In genomic region chr16:73047221-73047535, GRCh38 we compare ENCODE assay signal across 8 cellular contexts. TPM values are rescaled to one million over a fixed set of nuclear protein-coding genes. Genes with fewer than 3 reads are reported as not detected.
DNase-seq lines count a peak whose midpoint lies in the region; ATAC-seq and TF ChIP-seq lines count a peak whose summit lies in the region.

No MANE protein-coding gene starts in this region.

- H3K9me3 Mint-ChIP-seq in CD14-positive monocyte, result peaks cover 0 to 2% (median 0%) of the 10 kb centered on the region in 7 donors

- peak overlapping the region; percentile 65 to 91 (median 80) for H3K27ac Mint-ChIP-seq in CD14-positive monocyte

- peak overlapping the region; percentile 82 to 89 for H3K4me3 Mint-ChIP-seq in CD14-positive monocyte

- TF ChIP-seq CTCF in CD14-positive monocyte (IDR thresholded peaks at IDR 0.05), result no peak

- intact Hi-C loops in CD14-positive monocyte (cut with micrococcal nuclease), result loop anchor here (5.0 to 10.0 kb wide), 3 partner anchors 70 to 212 kb away; no protein-coding TSS in a partner anchor

- H3K36me3 Mint-ChIP-seq in CD14-positive monocyte, result peaks cover 3 to 11% of the 10 kb centered on the region in 2 donors

- peaks cover 5 to 11% (median 9%) of the 10 kb centered on the region in 3 donors for H3K27me3 Mint-ChIP-seq in CD14-positive monocyte (ENCODE audit: low read depth in 3 of 3)

- H3K27me3 ChIP-seq in NT2/D1 (ENCODE audit: insufficient read depth, insufficient read length) (peaks cover 96% of the 10 kb centered on the region), endocrine pancreas (ENCODE audit: control insufficient read depth, insufficient read depth, low read length) (no peaks in the 10 kb centered on the region), neuron (ENCODE audit: insufficient read depth, low read length) (no peaks in the 10 kb centered on the region)

- peak overlapping the region; percentile 35 for H3K4me3 ChIP-seq in NT2/D1 (ENCODE audit: insufficient read length, low read depth)
- peak overlapping the region; percentile 39 for H3K4me3 ChIP-seq in endocrine pancreas (ENCODE audit: control insufficient read depth, insufficient read depth, low read length)
- peak overlapping the region; percentile 58 for H3K4me3 ChIP-seq in neuron (ENCODE audit: low read length)

- peaks cover 36% of the 10 kb centered on the region for H3K4me1 Mint-ChIP-seq in CD14-positive monocyte

- H3K36me3 ChIP-seq in NT2/D1 (ENCODE audit: insufficient read depth, insufficient read length, low read length) (no peaks in the 10 kb centered on the region), endocrine pancreas (ENCODE audit: control insufficient read depth, insufficient read depth, low read length) (no peaks in the 10 kb centered on the region), neuron (ENCODE audit: insufficient read depth, low read length) (no peaks in the 10 kb centered on the region)

- DNase-seq in CD14-positive monocyte (ENCODE audit: low spot score) (no peak), NT2/D1 (ENCODE audit: low read depth, low spot score) (no peak), NCI-H128 (lab: John Stamatoyannopoulos, UW; ENCODE audit: unreplicated experiment) (no peak), mesenteric fat pad (ENCODE audit: low spot score) (no peak)
- DNase-seq in activated CD4-positive, alpha-beta T cell treated with anti-CD3 and anti-CD28 coated beads for 4 hours, result no peak

- no peak for ATAC-seq in GM21529 (IDR thresholded peaks at IDR 0.05; ENCODE audit: unreplicated experiment)

- no peak overlapping the region for H3K9ac ChIP-seq in NT2/D1 (ENCODE audit: insufficient read length, low read depth)
- H3K9ac ChIP-seq in endocrine pancreas (ENCODE audit: control insufficient read depth, insufficient read depth, low read length), result peak overlapping the region; percentile 27

- H3K9me3 ChIP-seq in NT2/D1 (ENCODE audit: insufficient read depth, low read length) (no peaks in the 10 kb centered on the region), endocrine pancreas (ENCODE audit: control insufficient read depth, low read length) (no peaks in the 10 kb centered on the region), neuron (ENCODE audit: low read length) (no peaks in the 10 kb centered on the region)

- H3K4me1 ChIP-seq in NT2/D1 (ENCODE audit: insufficient read depth, insufficient read length), result peaks cover 4% of the 10 kb centered on the region
- peaks cover 5% of the 10 kb centered on the region for H3K4me1 ChIP-seq in endocrine pancreas (ENCODE audit: control insufficient read depth, insufficient read depth, low read length)
- H3K4me1 ChIP-seq in neuron (ENCODE audit: insufficient read depth, low read length), result peaks cover 82% of the 10 kb centered on the region

- H2AFZ ChIP-seq in neuron (ENCODE audit: low read depth, low read length), result no peak overlapping the region

RNA-seq across cellular contexts. Expression of gene ZFHX3, which starts 0.8 kb away (rescaled TPM):
- polyA plus RNA-seq in CD14-positive monocyte, result under 1 TPM; 0.42 to 0.43 TPM
- total RNA-seq in mesenteric fat pad, result 28.8 TPM
